23 cellular contexts compared by ENCODE assay signal in genomic region chr13:113052971-113053370, GRCh38. TPM values are rescaled to one million over a fixed set of nuclear protein-coding genes. Genes with fewer than 3 reads are reported as not detected.
"Had no signal": no experiment of that assay in that cellular context is flagged by ENCODE, and none has a peak within 500 bp of the region (broad histone marks: within the 10 kb centered on the region; RNA-seq: fewer than 3 reads in every experiment).

No MANE protein-coding gene starts in this region.

- H3K36me3 Mint-ChIP-seq: activated CD8-positive, alpha-beta memory T cell treated with anti-CD3 and anti-CD28 coated beads, Interleukin-2, amount 10 ng/mL, durations not matched to agents 7 days and 5 days; activated naive CD4-positive, alpha-beta T cell treated with anti-CD3 and anti-CD28 coated beads, Interleukin-2, amount 10 ng/mL, durations not matched to agents 7 days and 5 days; natural killer cell had no signal

- H3K4me3 Mint-ChIP-seq: activated CD4-positive, alpha-beta T cell treated with anti-CD3 and anti-CD28 coated beads, Interleukin-2, amount 10 ng/mL, durations not matched to agents 7 days and 5 days; activated CD8-positive, alpha-beta memory T cell treated with anti-CD3 and anti-CD28 coated beads, Interleukin-2, amount 10 ng/mL, durations not matched to agents 7 days and 5 days; activated CD8-positive, alpha-beta T cell treated with anti-CD3 and anti-CD28 coated beads for 36 hours; activated naive CD4-positive, alpha-beta T cell treated with anti-CD3 and anti-CD28 coated beads, Interleukin-2, amount 10 ng/mL, durations not matched to agents 7 days and 5 days; natural killer cell; T-cell; T-helper 2 cell treated with Interferon-gamma antibody and Interleukin-4, amounts not matched to agents 5 μg/mL and 100 μg/mL, for 36 hours had no signal

- H3K9me3 Mint-ChIP-seq: activated CD4-positive, alpha-beta T cell treated with anti-CD3 and anti-CD28 coated beads, Interleukin-2, amount 10 ng/mL, durations not matched to agents 7 days and 5 days; activated CD8-positive, alpha-beta T cell treated with anti-CD3 and anti-CD28 coated beads for 36 hours; activated naive CD4-positive, alpha-beta T cell treated with anti-CD3 and anti-CD28 coated beads, Interleukin-2, amount 10 ng/mL, durations not matched to agents 7 days and 5 days; natural killer cell; T-cell; T-helper 2 cell treated with Interferon-gamma antibody and Interleukin-4, amounts not matched to agents 5 μg/mL and 100 μg/mL, for 36 hours had no signal

- H2AFZ ChIP-seq: parathyroid adenoma had no signal

- H3K9ac ChIP-seq: parathyroid adenoma had no signal

- H3K27ac Mint-ChIP-seq: activated CD4-positive, alpha-beta T cell treated with anti-CD3 and anti-CD28 coated beads, Interleukin-2, amount 10 ng/mL, durations not matched to agents 7 days and 5 days; activated CD8-positive, alpha-beta memory T cell treated with anti-CD3 and anti-CD28 coated beads, Interleukin-2, amount 10 ng/mL, durations not matched to agents 7 days and 5 days; activated CD8-positive, alpha-beta T cell treated with anti-CD3 and anti-CD28 coated beads for 36 hours; activated naive CD4-positive, alpha-beta T cell treated with anti-CD3 and anti-CD28 coated beads, Interleukin-2, amount 10 ng/mL, durations not matched to agents 7 days and 5 days; natural killer cell; T-cell; T-helper 2 cell treated with Interferon-gamma antibody and Interleukin-4, amounts not matched to agents 5 μg/mL and 100 μg/mL, for 36 hours had no signal

- H3K27me3 Mint-ChIP-seq: activated CD4-positive, alpha-beta T cell treated with anti-CD3 and anti-CD28 coated beads, Interleukin-2, amount 10 ng/mL, durations not matched to agents 7 days and 5 days; activated CD8-positive, alpha-beta memory T cell treated with anti-CD3 and anti-CD28 coated beads, Interleukin-2, amount 10 ng/mL, durations not matched to agents 7 days and 5 days; activated CD8-positive, alpha-beta T cell treated with anti-CD3 and anti-CD28 coated beads for 36 hours; activated naive CD4-positive, alpha-beta T cell treated with anti-CD3 and anti-CD28 coated beads, Interleukin-2, amount 10 ng/mL, durations not matched to agents 7 days and 5 days; T-cell had no signal

- H3K9me3 ChIP-seq: tibial artery had no signal

- H3K27ac ChIP-seq: cardiac muscle cell, parathyroid adenoma, tibial artery, VCaP had no signal

- H3K4me3 ChIP-seq: cardiac muscle cell, tibial artery had no signal

- ATAC-seq: activated CD8-positive, alpha-beta memory T cell treated with anti-CD3 and anti-CD28 coated beads, Interleukin-2, amount 10 ng/mL, durations not matched to agents 7 days and 5 days; activated CD8-positive, alpha-beta T cell treated with anti-CD3 and anti-CD28 coated beads for 36 hours; natural killer cell; SK-N-SH treated with all-trans-retinoic acid at 6 μM for 48 hours; stimulated activated naive CD8-positive, alpha-beta T cell treated with anti-CD3 and anti-CD28 coated beads, Interleukin-15, Interleukin-2, amounts not matched to agents 100 U/mL and 50 U/mL, for 24 hours; T-cell had no signal

- H3K4me1 Mint-ChIP-seq: activated CD4-positive, alpha-beta T cell treated with anti-CD3 and anti-CD28 coated beads, Interleukin-2, amount 10 ng/mL, durations not matched to agents 7 days and 5 days; activated CD8-positive, alpha-beta memory T cell treated with anti-CD3 and anti-CD28 coated beads, Interleukin-2, amount 10 ng/mL, durations not matched to agents 7 days and 5 days; activated naive CD4-positive, alpha-beta T cell treated with anti-CD3 and anti-CD28 coated beads, Interleukin-2, amount 10 ng/mL, durations not matched to agents 7 days and 5 days; natural killer cell; T-cell had no signal

- H3K36me3 ChIP-seq: cardiac muscle cell had no signal

- DNase-seq: activated CD4-positive, alpha-beta T cell treated with anti-CD3 and anti-CD28 coated beads, Interleukin-2, amount 10 ng/mL, durations not matched to agents 7 days and 5 days; activated CD4-positive, CD25-positive, alpha-beta regulatory T cell treated with anti-CD3 and anti-CD28 coated beads, Interleukin-2, amount 50 U/mL, for 72 hours; activated CD8-positive, alpha-beta memory T cell treated with anti-CD3 and anti-CD28 coated beads, Interleukin-2, amount 10 ng/mL, durations not matched to agents 7 days and 5 days; activated CD8-positive, alpha-beta T cell treated with anti-CD3 and anti-CD28 coated beads for 36 hours; activated effector memory CD4-positive, alpha-beta T cell treated with anti-CD3 and anti-CD28 coated beads, Interleukin-2, amount 50 U/mL, for 16 hours; activated naive CD4-positive, alpha-beta T cell treated with anti-CD3 and anti-CD28 coated beads, Interleukin-2, amount 10 ng/mL, durations not matched to agents 7 days and 5 days; activated T-cell treated with anti-CD3 and anti-CD28 coated beads for 4 hours; amygdala; dermis blood vessel endothelial cell; effector memory CD4-positive, alpha-beta T cell; hypothalamus; midbrain; natural killer cell; stimulated activated CD4-positive, alpha-beta T cell treated with anti-CD3 and anti-CD28 coated beads, Interleukin-4, amount 100 ng/mL, for 1 hour; stimulated activated naive CD8-positive, alpha-beta T cell treated with anti-CD3 and anti-CD28 coated beads, Interleukin-15, Interleukin-2, amounts not matched to agents 100 U/mL and 50 U/mL, for 24 hours; T-cell; tibial artery had no signal

RNA-seq across cellular contexts. Expression of gene F7, which starts 52.6 kb away (rescaled TPM):
- total RNA-seq: activated CD4-positive, alpha-beta T cell treated with anti-CD3 and anti-CD28 coated beads, Interleukin-2, amount 10 ng/mL, durations not matched to agents 7 days and 5 days; activated CD8-positive, alpha-beta memory T cell treated with anti-CD3 and anti-CD28 coated beads, Interleukin-2, amount 10 ng/mL, durations not matched to agents 7 days and 5 days; dermis blood vessel endothelial cell; lung microvascular endothelial cell had no signal
- polyA plus RNA-seq: cardiac muscle cell had no signal
